9 cellular contexts compared by ENCODE assay signal in the genomic region with DNA sequence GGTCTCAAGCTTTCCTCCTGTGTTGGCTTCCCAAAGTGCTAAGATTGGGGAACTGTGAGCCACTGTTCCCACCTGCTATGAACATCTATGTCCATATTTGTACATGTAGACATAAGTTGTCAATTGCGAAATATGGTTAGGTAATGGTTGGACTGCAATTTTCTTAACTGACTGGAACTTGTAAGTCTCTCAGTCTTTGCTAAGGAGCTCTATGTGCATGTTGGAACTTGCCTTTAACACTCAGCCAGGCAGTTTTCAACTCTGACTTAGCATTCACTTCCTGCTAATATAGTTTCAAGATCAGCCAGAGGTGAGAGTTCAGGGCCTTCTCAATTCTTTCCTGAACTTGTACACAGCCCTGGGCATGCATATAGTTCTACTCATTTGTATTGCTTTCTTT. TPM values are rescaled to one million over a fixed set of nuclear protein-coding genes. Genes with fewer than 3 reads are reported as not detected.
DNase-seq lines count a peak whose midpoint lies in the region; ATAC-seq lines count a peak whose summit lies in the region.
"Had no signal": no experiment of that assay in that cellular context is flagged by ENCODE, and none has a peak within 500 bp of the region (broad histone marks: within the 10 kb centered on the region; RNA-seq: fewer than 3 reads in every experiment).

No MANE protein-coding gene starts in this region.

- H3K4me3 Mint-ChIP-seq in stimulated activated naive B cell treated with anti-CD40 and anti-IgM and Interleukin-4, amounts not matched to agents 10 μg/mL and 1 μg/mL and 100 μg/mL, for 72 hours: no peak overlapping the region
- no peak overlapping the region for H3K4me3 Mint-ChIP-seq in stimulated activated naive CD8-positive, alpha-beta T cell treated with anti-CD3 and anti-CD28 coated beads, Interleukin-15, amount 100 ng/mL, for 72 hours

- no peak for DNase-seq in activated naive CD4-positive, alpha-beta T cell treated with anti-CD3 and anti-CD28 coated beads, Interleukin-2, amount 50 U/mL, for 72 hours (ENCODE audit: low spot score in 2 of 2)
- no peak for DNase-seq in activated naive CD4-positive, alpha-beta T cell treated with Interleukin-2 at 50 U/mL for 16 hours
- DNase-seq in amniotic epithelial cell (ENCODE audit: low read depth) (peak; percentile 97), NCI-H146 (lab: John Stamatoyannopoulos, UW) (no peak)
- no peak for DNase-seq in stimulated activated naive B cell treated with anti-CD40 and anti-IgM and Interleukin-4, amounts not matched to agents 10 μg/mL and 1 μg/mL and 100 μg/mL, for 72 hours
- DNase-seq in stimulated activated naive CD8-positive, alpha-beta T cell treated with anti-CD3 and anti-CD28 coated beads, Interleukin-15, amount 100 ng/mL, for 72 hours: no peak
- DNase-seq: NCI-H1930 had no signal

- peak; percentile 47 to 74 for ATAC-seq in activated naive CD4-positive, alpha-beta T cell treated with anti-CD3 and anti-CD28 coated beads, Interleukin-2, amount 50 U/mL, for 72 hours
- ATAC-seq in HG03280 (IDR thresholded peaks at IDR 0.05; ENCODE audit: unreplicated experiment) (peak; percentile 35), HG03097 (IDR thresholded peaks at IDR 0.05; ENCODE audit: low FRiP score, unreplicated experiment) (no peak)
- peak in 1 of 2 donors; percentile 29 for ATAC-seq in stimulated activated naive B cell treated with anti-CD40 and anti-IgM and Interleukin-4, amounts not matched to agents 10 μg/mL and 1 μg/mL and 100 μg/mL, for 72 hours (replicated peaks)
- ATAC-seq in stimulated activated naive CD8-positive, alpha-beta T cell treated with anti-CD3 and anti-CD28 coated beads, Interleukin-15, amount 100 ng/mL, for 72 hours: no peak

- no peaks in the 10 kb centered on the region for H3K9me3 Mint-ChIP-seq in activated naive CD4-positive, alpha-beta T cell treated with anti-CD3 and anti-CD28 coated beads, Interleukin-2, amount 50 U/mL, for 72 hours
- H3K9me3 Mint-ChIP-seq in stimulated activated naive B cell treated with anti-CD40 and anti-IgM and Interleukin-4, amounts not matched to agents 10 μg/mL and 1 μg/mL and 100 μg/mL, for 72 hours: peaks cover 0 to 4% of the 10 kb centered on the region in 2 donors
- no peaks in the 10 kb centered on the region for H3K9me3 Mint-ChIP-seq in stimulated activated naive CD8-positive, alpha-beta T cell treated with anti-CD3 and anti-CD28 coated beads, Interleukin-15, amount 100 ng/mL, for 72 hours

- peaks cover 23 to 36% of the 10 kb centered on the region in 2 donors for H3K4me1 Mint-ChIP-seq in stimulated activated naive B cell treated with anti-CD40 and anti-IgM and Interleukin-4, amounts not matched to agents 10 μg/mL and 1 μg/mL and 100 μg/mL, for 72 hours
- peaks cover 10% of the 10 kb centered on the region for H3K4me1 Mint-ChIP-seq in stimulated activated naive CD8-positive, alpha-beta T cell treated with anti-CD3 and anti-CD28 coated beads, Interleukin-15, amount 100 ng/mL, for 72 hours

- no peak overlapping the region for H3K27ac Mint-ChIP-seq in activated naive CD4-positive, alpha-beta T cell treated with anti-CD3 and anti-CD28 coated beads, Interleukin-2, amount 50 U/mL, for 72 hours
- H3K27ac Mint-ChIP-seq in stimulated activated naive B cell treated with anti-CD40 and anti-IgM and Interleukin-4, amounts not matched to agents 10 μg/mL and 1 μg/mL and 100 μg/mL, for 72 hours: peak overlapping the region; percentile 65
- no peak overlapping the region for H3K27ac Mint-ChIP-seq in stimulated activated naive CD8-positive, alpha-beta T cell treated with anti-CD3 and anti-CD28 coated beads, Interleukin-15, amount 100 ng/mL, for 72 hours

- no peaks in the 10 kb centered on the region for H3K27me3 Mint-ChIP-seq in stimulated activated naive B cell treated with anti-CD40 and anti-IgM and Interleukin-4, amounts not matched to agents 10 μg/mL and 1 μg/mL and 100 μg/mL, for 72 hours
- no peaks in the 10 kb centered on the region for H3K27me3 Mint-ChIP-seq in stimulated activated naive CD8-positive, alpha-beta T cell treated with anti-CD3 and anti-CD28 coated beads, Interleukin-15, amount 100 ng/mL, for 72 hours

- H3K36me3 Mint-ChIP-seq in activated naive CD4-positive, alpha-beta T cell treated with anti-CD3 and anti-CD28 coated beads, Interleukin-2, amount 50 U/mL, for 72 hours: peaks cover 0 to 11% of the 10 kb centered on the region in 2 donors
- peaks cover 19 to 20% of the 10 kb centered on the region in 2 donors for H3K36me3 Mint-ChIP-seq in stimulated activated naive B cell treated with anti-CD40 and anti-IgM and Interleukin-4, amounts not matched to agents 10 μg/mL and 1 μg/mL and 100 μg/mL, for 72 hours

RNA-seq across cellular contexts. Expression of a gene that starts 44.5 kb away (rescaled TPM):
- 10 to 100 TPM; 14.8 to 23.8 TPM for total RNA-seq in activated naive CD4-positive, alpha-beta T cell treated with anti-CD3 and anti-CD28 coated beads, Interleukin-2, amount 50 U/mL, for 72 hours

Comparison
In these comparisons a context has a peak if more than half of its experiments do, and no peak if none do; other contexts are left out.
1. ATAC-seq: peak in activated naive CD4-positive, alpha-beta T cell treated with anti-CD3 and anti-CD28 coated beads, Interleukin-2, amount 50 U/mL, for 72 hours (2 of 2) and HG03280 (single experiment); none in stimulated activated naive CD8-positive, alpha-beta T cell treated with anti-CD3 and anti-CD28 coated beads, Interleukin-15, amount 100 ng/mL, for 72 hours (single experiment) and HG03097 (single experiment).